In genomic region chr19:18373892-18374629, GRCh38 we compare ENCODE assay signal across 1 cellular context.
TF ChIP-seq lines count a peak whose summit lies in the region.

No MANE protein-coding gene starts in this region.

TF ChIP-seq in H1, 55 proteins besides CTCF, POLR2A, EP300 and RAD21:
- TF ChIP-seq EZH2 (IDR thresholded peaks at IDR 0.05; ENCODE audit: low read depth, low read length, severe bottlenecking), result no peak
- TF ChIP-seq HDAC2 (IDR thresholded peaks at IDR 0.05; ENCODE audit: borderline replicate concordance in 1 of 2, low read depth in 2 of 2, low read length in 2 of 2), result 0 out of 4 replicates have a peak, but pooled peaks of 1 of the 2 experiments have one; percentile 57
- no peak for TF ChIP-seq BRCA1 (IDR thresholded peaks at IDR 0.05; ENCODE audit: low read depth, low read length)
- no peak for TF ChIP-seq SUZ12 (IDR thresholded peaks at IDR 0.05; ENCODE audit: low read length)
- TF ChIP-seq SRF (IDR thresholded peaks at IDR 0.05; ENCODE audit: low read depth, low read length), result no peak
- peak; percentile 92 for TF ChIP-seq JUND (IDR thresholded peaks at IDR 0.05; ENCODE audit: low read length)
- no peak for TF ChIP-seq SP2 (IDR thresholded peaks at IDR 0.05; ENCODE audit: low read length)
- peak; percentile 93 for TF ChIP-seq USF2 (IDR thresholded peaks at IDR 0.05; ENCODE audit: low read length)
- peak; percentile 91 for TF ChIP-seq E2F6 (IDR thresholded peaks at IDR 0.05)
- TF ChIP-seq CHD7 (IDR thresholded peaks at IDR 0.05; ENCODE audit: insufficient replicate concordance, low read length), result no peak
- peak; percentile 34 for TF ChIP-seq ASH2L (IDR thresholded peaks at IDR 0.05; ENCODE audit: low read length)
- no peak for TF ChIP-seq TAF7 (optimal IDR thresholded peaks at IDR 0.05; ENCODE audit: borderline replicate concordance, low read depth, low read length)
- TF ChIP-seq HDAC6 (IDR thresholded peaks at IDR 0.05; ENCODE audit: low read depth, low read length), result no peak
- no peak for TF ChIP-seq SIRT6 (IDR thresholded peaks at IDR 0.05; ENCODE audit: low read length)
- TF ChIP-seq POLR2AphosphoS5 (IDR thresholded peaks at IDR 0.05; ENCODE audit: low read depth, low read length), result peak; percentile 26; the same call in 1 of the 2 replicates
- TF ChIP-seq CHD1 (IDR thresholded peaks at IDR 0.05; ENCODE audit: low read depth, low read length), result no peak
- no peak; the same call in 1 of the 2 replicates for TF ChIP-seq TBP (IDR thresholded peaks at IDR 0.05; ENCODE audit: low read depth, low read length)
- no peak for TF ChIP-seq KDM4A (IDR thresholded peaks at IDR 0.05; ENCODE audit: low read depth, low read length, severe bottlenecking)
- TF ChIP-seq CHD2 (IDR thresholded peaks at IDR 0.05; ENCODE audit: low read length), result no peak
- TF ChIP-seq MAX (IDR thresholded peaks at IDR 0.05), result peak; percentile 98
- TF ChIP-seq TCF12 (IDR thresholded peaks at IDR 0.05; ENCODE audit: low read depth, low read length), result peak; percentile 81; the same call in 1 of the 2 replicates
- no peak for TF ChIP-seq RFX5 (IDR thresholded peaks at IDR 0.05; ENCODE audit: borderline replicate concordance, low read depth, low read length)
- TF ChIP-seq RXRA (IDR thresholded peaks at IDR 0.05; ENCODE audit: insufficient read depth, low read depth, low read length), result 0 out of 2 replicates have a peak, but pooled peaks have one; percentile 33
- TF ChIP-seq CREB1 (IDR thresholded peaks at IDR 0.05), result 0 out of 2 replicates have a peak, but pooled peaks have one; percentile 13
- TF ChIP-seq NANOG (IDR thresholded peaks at IDR 0.05; ENCODE audit: insufficient read depth, low read depth, low read length, poor library complexity, severe bottlenecking), result no peak
- no peak for TF ChIP-seq RBBP5 (IDR thresholded peaks at IDR 0.05; ENCODE audit: borderline replicate concordance, low read depth, low read length)
- TF ChIP-seq SIN3A (conservative IDR thresholded peaks at IDR 0.05 in 1 of 2, IDR thresholded peaks at IDR 0.05 in 1 of 2; ENCODE audit: low read depth in 1 of 2, low read length in 2 of 2), result peak in 1 of 2 experiments; percentile 62; a peak in 1 of 4 replicates
- TF ChIP-seq ZNF274 (IDR thresholded peaks at IDR 0.05; ENCODE audit: borderline replicate concordance, extremely low read depth, low read length), result no peak
- peak; percentile 67; the same call in 1 of the 2 replicates for TF ChIP-seq JUN (IDR thresholded peaks at IDR 0.05; ENCODE audit: low read depth, low read length)
- peak; percentile 24; the same call in 1 of the 2 replicates for TF ChIP-seq GTF2F1 (IDR thresholded peaks at IDR 0.05; ENCODE audit: borderline replicate concordance, low read depth, low read length)
- TF ChIP-seq BACH1 (IDR thresholded peaks at IDR 0.05; ENCODE audit: low read length), result peak; percentile 91
- TF ChIP-seq FOSL1 (IDR thresholded peaks at IDR 0.05; ENCODE audit: insufficient read depth, low read depth, low read length), result no peak
- peak; percentile 80 for TF ChIP-seq ATF3 (IDR thresholded peaks at IDR 0.05; ENCODE audit: insufficient read depth, low read depth, low read length)
- TF ChIP-seq YY1 (IDR thresholded peaks at IDR 0.05; ENCODE audit: low read depth, low read length), result no peak
- peak; percentile 85; the same call in 1 of the 2 replicates for TF ChIP-seq MAFK (IDR thresholded peaks at IDR 0.05; ENCODE audit: low read depth, low read length)
- peak; percentile 79 for TF ChIP-seq EGR1 (IDR thresholded peaks at IDR 0.05; ENCODE audit: borderline replicate concordance, low read depth, low read length)
- TF ChIP-seq NRF1 (IDR thresholded peaks at IDR 0.05; ENCODE audit: low read depth, low read length), result no peak
- TF ChIP-seq CBX8 (IDR thresholded peaks at IDR 0.05; ENCODE audit: borderline replicate concordance, low read depth, low read length), result no peak
- TF ChIP-seq SAP30 (IDR thresholded peaks at IDR 0.05; ENCODE audit: insufficient read depth, insufficient replicate concordance, low read length), result no peak
- TF ChIP-seq BCL11A (IDR thresholded peaks at IDR 0.05; ENCODE audit: low read depth in 2 of 2, low read length in 2 of 2), result no peak
- TF ChIP-seq SP4 (IDR thresholded peaks at IDR 0.05; ENCODE audit: low read length), result peak; percentile 93; the same call in 1 of the 2 replicates
TF ChIP-seq in H1: peak in this region for 18.
